Comparison of ENCODE assay signal across 28 cellular contexts in genomic region chr5:34484190-34484589, GRCh38.
DNase-seq lines count a peak whose midpoint lies in the region; ATAC-seq, FAIRE-seq and TF ChIP-seq lines count a peak whose summit lies in the region.
"Had no signal": no experiment of that assay in that cellular context is flagged by ENCODE, and none has a peak within 500 bp of the region (broad histone marks: within the 10 kb centered on the region; RNA-seq: fewer than 3 reads in every experiment).

No MANE protein-coding gene starts in this region.

- ATAC-seq in body of pancreas (peak; percentile 33), GM19452 (IDR thresholded peaks at IDR 0.05; ENCODE audit: unreplicated experiment) (no peak), HG03025 (IDR thresholded peaks at IDR 0.05; ENCODE audit: low FRiP score, unreplicated experiment) (no peak)
- ATAC-seq: activated CD8-positive, alpha-beta T cell treated with anti-CD3 and anti-CD28 coated beads, Interleukin-2, amount 10 ng/mL, durations not matched to agents 7 days and 5 days; left ventricle myocardium superior; natural killer cell; stimulated activated memory B cell treated with anti-CD40 and anti-IgM and Interleukin-4, amounts not matched to agents 10 μg/mL and 1 μg/mL and 100 μg/mL, for 72 hours had no signal

- H3K4me3 ChIP-seq in HEK293 (ENCODE audit: low read depth, low read length) (no peak overlapping the region), body of pancreas (no peak overlapping the region), neural progenitor cell (no peak overlapping the region), kidney (ENCODE audit: low read length in 2 of 2) (no peak overlapping the region)
- H3K4me3 ChIP-seq: ovary, SJSA1, spleen, testis had no signal

- TF ChIP-seq POLR2A in body of pancreas (IDR thresholded peaks at IDR 0.05): no peak

- H3K27ac ChIP-seq in HEK293 (ENCODE audit: extremely low read depth, low read depth, low read length) (no peak overlapping the region), body of pancreas (peak overlapping the region; percentile 9 to 87 (median 64)), neural progenitor cell (peak overlapping the region; percentile 49), kidney (ENCODE audit: low read depth in 2 of 2, low read length in 2 of 2) (no peak overlapping the region)
- H3K27ac ChIP-seq: C4-2B, KMS-11, ovary, SJSA1, spleen, testis had no signal

- no peaks in the 10 kb centered on the region for H3K36me3 ChIP-seq in HEK293 (ENCODE audit: control insufficient read depth in 2 of 2, insufficient read depth in 1 of 2, low read length in 2 of 2)
- no peaks in the 10 kb centered on the region for H3K36me3 ChIP-seq in body of pancreas (replicated peaks in 1 of 2; ENCODE audit: insufficient read depth in 1 of 2, low read depth in 2 of 2)
- no peaks in the 10 kb centered on the region for H3K36me3 ChIP-seq in neural progenitor cell
- H3K36me3 ChIP-seq in kidney (ENCODE audit: control insufficient read depth in 1 of 2, insufficient read depth in 2 of 2, low read length in 2 of 2): no peaks in the 10 kb centered on the region
- H3K36me3 ChIP-seq: ovary, SJSA1, spleen had no signal

- H3K27ac Mint-ChIP-seq in neural progenitor cell: peak overlapping the region; percentile 32
- H3K27ac Mint-ChIP-seq: activated CD8-positive, alpha-beta T cell treated with anti-CD3 and anti-CD28 coated beads, Interleukin-2, amount 10 ng/mL, durations not matched to agents 7 days and 5 days; activated naive CD8-positive, alpha-beta T cell treated with anti-CD3 and anti-CD28 coated beads, Interleukin-2, amount 10 ng/mL, durations not matched to agents 7 days and 5 days; natural killer cell; stimulated activated memory B cell treated with anti-CD40 and anti-IgM and Interleukin-4, amounts not matched to agents 10 μg/mL and 1 μg/mL and 100 μg/mL, for 72 hours had no signal

- DNase-seq in NCI-H2029 (lab: John Stamatoyannopoulos, UW) (peak; percentile 64), body of pancreas (no peak), neural progenitor cell (ENCODE audit: low spot score) (no peak), kidney (no peak)
- DNase-seq: activated CD4-positive, alpha-beta T cell treated with anti-CD3 and anti-CD28 coated beads for 1 hour; activated CD8-positive, alpha-beta T cell treated with anti-CD3 and anti-CD28 coated beads, Interleukin-2, amount 10 ng/mL, durations not matched to agents 7 days and 5 days; activated effector memory CD4-positive, alpha-beta T cell treated with Interleukin-2 at 50 U/mL for 16 hours; activated naive CD8-positive, alpha-beta T cell treated with anti-CD3 and anti-CD28 coated beads, Interleukin-2, amount 10 ng/mL, durations not matched to agents 7 days and 5 days; activated T-cell treated with anti-CD3 and anti-CD28 coated beads for 4 hours; effector CD8-positive, alpha-beta T cell; erythroblast; left ventricle myocardium superior; natural killer cell; NCI-H1694; NCI-H446 treated with DMSO at 0.1 percent for 48 hours; ovary; spleen; stimulated activated CD4-positive, alpha-beta T cell treated with anti-CD3 and anti-CD28 coated beads, Interleukin-2, amount 100 ng/mL, for 48 hours; T-helper 1 cell; testis had no signal

- no peak for FAIRE-seq in kidney (lab: Jason Lieb, UNC)

- no peaks in the 10 kb centered on the region for H4K20me1 ChIP-seq in neural progenitor cell (ENCODE audit: low read depth)

- TF ChIP-seq CTCF in HEK293 (tag by site-specific recombination; IDR thresholded peaks at IDR 0.05) (no peak), body of pancreas (IDR thresholded peaks at IDR 0.05) (no peak), neural progenitor cell (IDR thresholded peaks at IDR 0.05) (no peak), kidney (IDR thresholded peaks at IDR 0.05; ENCODE audit: borderline replicate concordance, extremely low read depth, insufficient read depth) (no peak)

- CTCF ChIA-PET in HEK293 (lab: Yijun Ruan, JAX): interaction anchor here (0.6 to 6.7 kb wide), 7 partner anchors 9 to 816 kb away, joined by 3 to 150 read pairs (median 21); no protein-coding TSS in a partner anchor

- no peak overlapping the region for H2AFZ ChIP-seq in neural progenitor cell (replicated peaks)

- POLR2A ChIA-PET in HEK293 (lab: Yijun Ruan, JAX): no interaction called here

- no peak overlapping the region for H3K9ac ChIP-seq in neural progenitor cell
- H3K9ac ChIP-seq in kidney (ENCODE audit: low read length in 2 of 2): no peak overlapping the region
- H3K9ac ChIP-seq: KMS-11 had no signal

- peak overlapping the region; percentile 27 for H3K4me3 Mint-ChIP-seq in neural progenitor cell
- H3K4me3 Mint-ChIP-seq: activated CD8-positive, alpha-beta T cell treated with anti-CD3 and anti-CD28 coated beads, Interleukin-2, amount 10 ng/mL, durations not matched to agents 7 days and 5 days; activated naive CD8-positive, alpha-beta T cell treated with anti-CD3 and anti-CD28 coated beads, Interleukin-2, amount 10 ng/mL, durations not matched to agents 7 days and 5 days; natural killer cell; stimulated activated memory B cell treated with anti-CD40 and anti-IgM and Interleukin-4, amounts not matched to agents 10 μg/mL and 1 μg/mL and 100 μg/mL, for 72 hours had no signal

- H3K9me3 ChIP-seq in HEK293 (ENCODE audit: control insufficient read depth, insufficient read depth, low read depth, low read length): no peaks in the 10 kb centered on the region
- H3K9me3 ChIP-seq in body of pancreas: no peaks in the 10 kb centered on the region
- no peaks in the 10 kb centered on the region for H3K9me3 ChIP-seq in neural progenitor cell (ENCODE audit: low read depth)
- no peaks in the 10 kb centered on the region for H3K9me3 ChIP-seq in kidney (ENCODE audit: control insufficient read depth in 1 of 2, low read length in 2 of 2)
- H3K9me3 ChIP-seq: ovary, SJSA1, testis had no signal

- peaks cover 21% of the 10 kb centered on the region for H3K9me3 Mint-ChIP-seq in neural progenitor cell
- H3K9me3 Mint-ChIP-seq: activated naive CD8-positive, alpha-beta T cell treated with anti-CD3 and anti-CD28 coated beads, Interleukin-2, amount 10 ng/mL, durations not matched to agents 7 days and 5 days; HFFc6; natural killer cell; stimulated activated memory B cell treated with anti-CD40 and anti-IgM and Interleukin-4, amounts not matched to agents 10 μg/mL and 1 μg/mL and 100 μg/mL, for 72 hours had no signal

- H3K36me3 Mint-ChIP-seq in neural progenitor cell: peaks cover 2% of the 10 kb centered on the region
- H3K36me3 Mint-ChIP-seq: activated naive CD8-positive, alpha-beta T cell treated with anti-CD3 and anti-CD28 coated beads, Interleukin-2, amount 10 ng/mL, durations not matched to agents 7 days and 5 days; natural killer cell; stimulated activated memory B cell treated with anti-CD40 and anti-IgM and Interleukin-4, amounts not matched to agents 10 μg/mL and 1 μg/mL and 100 μg/mL, for 72 hours had no signal

- H3K27me3 ChIP-seq in body of pancreas: no peaks in the 10 kb centered on the region
- H3K27me3 ChIP-seq in neural progenitor cell: no peaks in the 10 kb centered on the region
- H3K27me3 ChIP-seq: ovary, SJSA1, testis had no signal

- peaks cover 34% of the 10 kb centered on the region for H3K4me1 Mint-ChIP-seq in neural progenitor cell
- H3K4me1 Mint-ChIP-seq: stimulated activated memory B cell treated with anti-CD40 and anti-IgM and Interleukin-4, amounts not matched to agents 10 μg/mL and 1 μg/mL and 100 μg/mL, for 72 hours had no signal

- peaks cover 14% of the 10 kb centered on the region for H3F3A ChIP-seq in neural progenitor cell (ENCODE audit: low read depth)

- no peaks in the 10 kb centered on the region for H3K79me2 ChIP-seq in neural progenitor cell (ENCODE audit: low read depth)

- intact Hi-C loops in body of pancreas (cut with DNase I) (no loop called here), kidney (cut with DNase I) (loop anchor here (10.0 kb wide), 1 partner anchor 421 kb away; no protein-coding TSS in a partner anchor)

- peak overlapping the region; percentile 66 for H3K4me2 ChIP-seq in neural progenitor cell
- H3K4me2 ChIP-seq: KMS-11 had no signal

- peaks cover 4% of the 10 kb centered on the region for H3K27me3 Mint-ChIP-seq in neural progenitor cell (ENCODE audit: insufficient read depth, low read depth)

- H3K4me1 ChIP-seq in HEK293 (ENCODE audit: control insufficient read depth, insufficient read depth, low read length) (no peaks in the 10 kb centered on the region), body of pancreas (peaks cover 61% of the 10 kb centered on the region), neural progenitor cell (peaks cover 26% of the 10 kb centered on the region), kidney (ENCODE audit: control insufficient read depth in 1 of 2, insufficient read depth in 1 of 2, low read depth in 1 of 2, low read length in 2 of 2) (peaks cover 6 to 14% of the 10 kb centered on the region in 2 donors)

TF ChIP-seq in HEK293, 187 proteins besides CTCF, POLR2A, EP300 and RAD21:
- TF ChIP-seq ZSCAN16 (tag by site-specific recombination; IDR thresholded peaks at IDR 0.05) (peak; percentile 25; the same call in 1 of the 2 replicates), ZNF629 (tag by site-specific recombination; IDR thresholded peaks at IDR 0.05) (no peak), HOXD13 (CRISPR knock-in tag; IDR thresholded peaks at IDR 0.05; ENCODE audit: borderline replicate concordance) (no peak), ZNF223 (tag by site-specific recombination; IDR thresholded peaks at IDR 0.05) (no peak)
TF ChIP-seq in HEK293: peak in this region for 1.

Comparison
In these comparisons a context has a peak if more than half of its experiments do, and no peak if none do; other contexts are left out.
1. H3K27ac ChIP-seq: peak in body of pancreas (4 of 4) and neural progenitor cell (single experiment); none in HEK293 (single experiment) and kidney (0 of 2).